ENCODE assay signal across 16 cellular contexts in genomic region chr6:155832596-155832995, GRCh38.
DNase-seq lines count a peak whose midpoint lies in the region; ATAC-seq, FAIRE-seq and TF ChIP-seq lines count a peak whose summit lies in the region.
"Had no signal": no experiment of that assay in that cellular context is flagged by ENCODE, and none has a peak within 500 bp of the region (broad histone marks: within the 10 kb centered on the region; RNA-seq: fewer than 3 reads in every experiment).

No MANE protein-coding gene starts in this region.

- H3F3A ChIP-seq in SK-N-SH (replicated peaks; ENCODE audit: insufficient read depth) = no peaks in the 10 kb centered on the region

- ATAC-seq in SK-N-SH treated with all-trans-retinoic acid at 6 μM for 48 hours = no peak; the same call in 2 of the 3 replicates
- ATAC-seq: left ventricle myocardium superior; pancreas; stimulated activated naive CD8-positive, alpha-beta T cell treated with anti-CD3 and anti-CD28 coated beads, Interleukin-15, amount 100 ng/mL, for 72 hours; T-helper 17 cell had no signal

- TF ChIP-seq CTCF in SK-N-SH (IDR thresholded peaks at IDR 0.05) (peak; percentile 20), fibroblast of lung (conservative IDR thresholded peaks at IDR 0.05 in 1 of 2, IDR thresholded peaks at IDR 0.05 in 1 of 2; ENCODE audit: low read depth in 1 of 2, low read length in 2 of 2) (peak in 1 of 2 donors; percentile 22), kidney (IDR thresholded peaks at IDR 0.05; ENCODE audit: borderline replicate concordance, extremely low read depth, insufficient read depth) (no peak)

- H3K9me3 ChIP-seq in SK-N-SH (no peaks in the 10 kb centered on the region), fibroblast of lung (ENCODE audit: control insufficient read depth, insufficient read depth, low read depth, low read length) (no peaks in the 10 kb centered on the region), kidney (ENCODE audit: control insufficient read depth in 1 of 2, low read length in 2 of 2) (no peaks in the 10 kb centered on the region)
- H3K9me3 ChIP-seq: pancreas had no signal

- H3K4me1 ChIP-seq in SK-N-SH (ENCODE audit: control insufficient read depth in 1 of 2, insufficient read depth in 2 of 2, low read depth in 1 of 2, low read length in 1 of 2) (no peaks in the 10 kb centered on the region), fibroblast of lung (ENCODE audit: control insufficient read depth, extremely low read depth, insufficient read depth, low read length) (no peaks in the 10 kb centered on the region), kidney (ENCODE audit: control insufficient read depth in 1 of 2, insufficient read depth in 1 of 2, low read depth in 1 of 2, low read length in 2 of 2) (no peaks in the 10 kb centered on the region)
- H3K4me1 ChIP-seq: pancreas had no signal

- H3K27me3 ChIP-seq in SK-N-SH (ENCODE audit: insufficient read depth) (no peaks in the 10 kb centered on the region), fibroblast of lung (ENCODE audit: control insufficient read depth, insufficient read depth, low read length) (no peaks in the 10 kb centered on the region)
- H3K27me3 ChIP-seq: pancreas had no signal

- no peaks in the 10 kb centered on the region for H3K79me2 ChIP-seq in SK-N-SH (ENCODE audit: insufficient read depth)
- H3K79me2 ChIP-seq in fibroblast of lung (ENCODE audit: control insufficient read depth, insufficient read depth, low read length) = no peaks in the 10 kb centered on the region

- H3K36me3 ChIP-seq in SK-N-SH (replicated peaks in 1 of 2; ENCODE audit: control insufficient read depth in 1 of 2, insufficient read depth in 2 of 2, low read length in 1 of 2) (no peaks in the 10 kb centered on the region), fibroblast of lung (ENCODE audit: control insufficient read depth, insufficient read depth, low read length) (no peaks in the 10 kb centered on the region), kidney (ENCODE audit: control insufficient read depth in 1 of 2, insufficient read depth in 2 of 2, low read length in 2 of 2) (no peaks in the 10 kb centered on the region)
- H3K36me3 ChIP-seq: pancreas had no signal

- H4K20me1 ChIP-seq in SK-N-SH (ENCODE audit: insufficient read depth) (no peaks in the 10 kb centered on the region), fibroblast of lung (ENCODE audit: control insufficient read depth, extremely low read depth, insufficient read depth, low read length) (no peaks in the 10 kb centered on the region)

- intact Hi-C loops in kidney (cut with DNase I) = no loop called here

- DNase-seq in SK-N-SH (no peak), RPMI7951 (ENCODE audit: low read depth) (peak; percentile 87), fibroblast of lung (ENCODE audit: low read depth in 2 of 2) (peak; percentile 76 to 79), stromal cell of bone marrow (ENCODE audit: low read depth) (peak; percentile 4), NCI-H2107 (lab: John Stamatoyannopoulos, UW) (no peak), kidney (no peak), amygdala (lab: John Stamatoyannopoulos, UW) (no peak)
- DNase-seq: GM23248; KG1; left ventricle myocardium superior; NCI-H526 treated with DMSO at 0.1 percent for 48 hours; pancreas; stimulated activated CD4-positive, alpha-beta T cell treated with anti-CD3 and anti-CD28 coated beads, Interleukin-2, amount 100 ng/mL, for 48 hours; stimulated activated naive CD8-positive, alpha-beta T cell treated with anti-CD3 and anti-CD28 coated beads, Interleukin-15, amount 100 ng/mL, for 72 hours; T-helper 17 cell had no signal

- no peak for FAIRE-seq in kidney (lab: Jason Lieb, UNC)
- FAIRE-seq: pancreas had no signal

- H3K9me2 ChIP-seq in SK-N-SH = no peaks in the 10 kb centered on the region

- TF ChIP-seq EP300 in SK-N-SH (IDR thresholded peaks at IDR 0.05; ENCODE audit: borderline replicate concordance in 1 of 2, low read depth in 1 of 2, low read length in 1 of 2) = no peak

- TF ChIP-seq RAD21 in SK-N-SH (IDR thresholded peaks at IDR 0.05; ENCODE audit: low read length) = peak; percentile 56

- POLR2A ChIA-PET in SK-N-SH (lab: Yijun Ruan, JAX) = no interaction called here

- H2AFZ ChIP-seq in SK-N-SH (ENCODE audit: low read depth) (no peak overlapping the region), fibroblast of lung (ENCODE audit: low read length) (no peak overlapping the region)
- H2AFZ ChIP-seq: GM23248 had no signal

- 74% methylated on average over 4 of the region's 4 CpGs for WGBS in SK-N-SH (ENCODE audit: low lambda C conversion rate)

- H3K27ac ChIP-seq in SK-N-SH (ENCODE audit: low read depth in 2 of 2, low read length in 1 of 2) (no peak overlapping the region), fibroblast of lung (ENCODE audit: insufficient read depth, low read length) (no peak overlapping the region), kidney (ENCODE audit: low read depth in 2 of 2, low read length in 2 of 2) (no peak overlapping the region)
- H3K27ac ChIP-seq: GM23248, pancreas had no signal

- H3K4me3 ChIP-seq in SK-N-SH (ENCODE audit: low read depth in 2 of 2, low read length in 1 of 2) (no peak overlapping the region), fibroblast of lung (replicated peaks in 1 of 4; ENCODE audit: control extremely low read depth in 1 of 4, insufficient read depth in 1 of 4, low read depth in 3 of 4, low read length in 4 of 4) (no peak overlapping the region), kidney (ENCODE audit: low read length in 2 of 2) (no peak overlapping the region)
- H3K4me3 ChIP-seq: GM23248, pancreas had no signal

- H3K4me2 ChIP-seq in SK-N-SH (no peak overlapping the region), fibroblast of lung (ENCODE audit: extremely low read depth, insufficient read depth, low read length) (no peak overlapping the region)

- H3K9ac ChIP-seq in SK-N-SH = no peak overlapping the region
- no peak overlapping the region for H3K9ac ChIP-seq in fibroblast of lung (ENCODE audit: insufficient read depth, low read length)
- no peak overlapping the region for H3K9ac ChIP-seq in kidney (ENCODE audit: low read length in 2 of 2)
- H3K9ac ChIP-seq: GM23248 had no signal

- CTCF ChIA-PET in SK-N-SH (lab: Yijun Ruan, JAX) = no interaction called here

TF ChIP-seq in SK-N-SH, 30 proteins besides CTCF, POLR2A, EP300 and RAD21:
- TF ChIP-seq EZH2phosphoT487 (IDR thresholded peaks at IDR 0.05; ENCODE audit: borderline replicate concordance, low read depth) (no peak), GATA2 (CRISPR knock-in tag; IDR thresholded peaks at IDR 0.05) (no peak), MAX (IDR thresholded peaks at IDR 0.05; ENCODE audit: low read depth) (no peak)

TF ChIP-seq in SK-N-SH treated with all-trans-retinoic acid at 6 μM for 48 hours, 23 proteins besides CTCF, POLR2A, EP300 and RAD21:
- TF ChIP-seq CSRNP3 (CRISPR knock-in tag; IDR thresholded peaks at IDR 0.05) = no peak
- TF ChIP-seq POU6F1 (CRISPR knock-in tag; IDR thresholded peaks at IDR 0.05; ENCODE audit: borderline replicate concordance, low read depth) = no peak
- no peak for TF ChIP-seq ZFP3 (CRISPR knock-in tag; IDR thresholded peaks at IDR 0.05)
- no peak for TF ChIP-seq RARB (CRISPR knock-in tag; IDR thresholded peaks at IDR 0.05)
- TF ChIP-seq PATZ1 (CRISPR knock-in tag; IDR thresholded peaks at IDR 0.05; ENCODE audit: borderline replicate concordance) = no peak
- no peak for TF ChIP-seq PPARA (CRISPR knock-in tag; IDR thresholded peaks at IDR 0.05; ENCODE audit: borderline replicate concordance)
- TF ChIP-seq ISL1 (CRISPR knock-in tag; IDR thresholded peaks at IDR 0.05) = no peak
- no peak for TF ChIP-seq SNAI2 (CRISPR knock-in tag; IDR thresholded peaks at IDR 0.05)

Comparison
In these comparisons a context has a peak if more than half of its experiments do, and no peak if none do; other contexts are left out.
1. DNase-seq: peak in RPMI7951 (single experiment), fibroblast of lung (2 of 2) and stromal cell of bone marrow (single experiment); none in SK-N-SH (single experiment), NCI-H2107 (single experiment), kidney (single experiment) and amygdala (0 of 56).